Comparison of ENCODE assay signal across 21 cellular contexts in the genomic region with DNA sequence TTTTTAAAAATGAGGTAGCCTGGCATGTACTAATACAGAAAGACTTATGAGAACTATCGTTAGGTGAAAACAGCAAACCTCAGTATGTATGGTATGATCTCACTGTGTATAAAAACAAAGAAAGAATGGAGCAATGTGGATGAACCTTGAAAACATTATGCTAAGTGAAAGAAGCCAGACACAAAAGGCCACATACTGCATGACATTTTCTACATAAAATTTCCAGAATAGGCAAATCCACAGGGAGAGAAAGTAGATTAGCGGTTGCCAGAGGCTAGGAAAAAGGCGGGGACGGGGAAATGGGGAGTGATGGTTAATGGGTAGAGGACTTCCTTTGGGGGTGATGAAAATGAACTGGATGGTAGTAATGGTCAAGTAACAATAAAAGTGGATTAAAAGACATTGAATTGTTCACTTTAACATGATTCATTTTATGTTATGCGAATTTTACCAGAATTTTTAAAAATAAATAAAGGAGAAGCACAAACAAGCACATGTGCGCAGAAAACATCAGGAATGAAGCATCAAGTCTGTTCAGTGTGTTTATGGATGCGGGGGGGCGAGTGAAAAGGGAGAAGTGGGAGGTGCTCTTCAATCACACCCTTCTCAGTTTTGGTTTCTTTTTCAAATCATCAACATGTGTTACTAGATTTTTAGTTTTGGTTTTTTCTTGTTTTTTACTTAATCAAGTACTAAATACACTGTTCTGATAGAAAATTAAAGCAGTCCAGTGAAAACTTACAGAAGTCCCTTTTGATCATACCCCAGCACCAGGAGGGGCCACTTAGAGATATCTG. TPM values are rescaled to one million over a fixed set of nuclear protein-coding genes. Genes with fewer than 3 reads are reported as not detected.
DNase-seq lines count a peak whose midpoint lies in the region; ATAC-seq, FAIRE-seq and TF ChIP-seq lines count a peak whose summit lies in the region.
"Had no signal": no experiment of that assay in that cellular context is flagged by ENCODE, and none has a peak within 500 bp of the region (broad histone marks: within the 10 kb centered on the region; RNA-seq: fewer than 3 reads in every experiment).

No MANE protein-coding gene starts in this region.

- H4K20me1 ChIP-seq in SK-N-SH (ENCODE audit: insufficient read depth) = no peaks in the 10 kb centered on the region

- H3K9me3 ChIP-seq in SK-N-SH (peaks cover 12% of the 10 kb centered on the region), upper lobe of right lung (peaks cover 26% of the 10 kb centered on the region)

- H3K9me3 Mint-ChIP-seq in T-helper 1 cell treated with Interleukin-12 subunit alpha and Interleukin-12 subunit beta and Interleukin-4 antibody, amounts not matched to agents 30 μg/mL and 1 μg/mL, for 36 hours = peaks cover 38% of the 10 kb centered on the region
- peaks cover 3 to 12% of the 10 kb centered on the region in 2 donors for H3K9me3 Mint-ChIP-seq in natural killer cell

- no peak overlapping the region for H2AFZ ChIP-seq in SK-N-SH (ENCODE audit: low read depth)

- TF ChIP-seq EP300 in SK-N-SH (IDR thresholded peaks at IDR 0.05; ENCODE audit: borderline replicate concordance in 1 of 2, low read depth in 1 of 2, low read length in 1 of 2) = peak in 1 of 2 experiments; percentile 51; a peak in 1 of 4 replicates

- TF ChIP-seq RAD21 in SK-N-SH (IDR thresholded peaks at IDR 0.05; ENCODE audit: low read length) = no peak; the same call in 1 of the 2 replicates

- peaks cover 13% of the 10 kb centered on the region for H3K36me3 Mint-ChIP-seq in T-helper 1 cell treated with Interleukin-12 subunit alpha and Interleukin-12 subunit beta and Interleukin-4 antibody, amounts not matched to agents 30 μg/mL and 1 μg/mL, for 36 hours (ENCODE audit: low read depth)
- peaks cover 29% of the 10 kb centered on the region for H3K36me3 Mint-ChIP-seq in natural killer cell
- H3K36me3 Mint-ChIP-seq: CD4-positive, CD25-positive, alpha-beta regulatory T cell had no signal

- POLR2A ChIA-PET in SK-N-SH (lab: Yijun Ruan, JAX) = interaction anchor here (0.6 kb wide), 1 partner anchor 151 kb away, joined by 3 read pairs; no protein-coding TSS in a partner anchor

- peak overlapping the region in 1 of 2 experiments; percentile 86; a peak in 2 of 4 replicates for H3K27ac ChIP-seq in SK-N-SH (ENCODE audit: low read depth in 2 of 2, low read length in 1 of 2)
- peak overlapping the region; percentile 21 for H3K27ac ChIP-seq in upper lobe of right lung
- H3K27ac ChIP-seq: 22Rv1 had no signal

- WGBS in SK-N-SH (ENCODE audit: low lambda C conversion rate) = 56% methylated on average over 8 of the region's 8 CpGs

- H3K9me2 ChIP-seq in SK-N-SH = no peaks in the 10 kb centered on the region

- H3K4me1 Mint-ChIP-seq in T-helper 1 cell treated with Interleukin-12 subunit alpha and Interleukin-12 subunit beta and Interleukin-4 antibody, amounts not matched to agents 30 μg/mL and 1 μg/mL, for 36 hours (ENCODE audit: low read depth) = peaks cover 12% of the 10 kb centered on the region
- H3K4me1 Mint-ChIP-seq in natural killer cell = no peaks in the 10 kb centered on the region

- H3K27me3 ChIP-seq in SK-N-SH (ENCODE audit: insufficient read depth) (no peaks in the 10 kb centered on the region), upper lobe of right lung (no peaks in the 10 kb centered on the region)

- ATAC-seq in upper lobe of right lung (no peak), natural killer cell (no peak)
- ATAC-seq: left lobe of liver had no signal

- no peak for FAIRE-seq in D721Med (lab: Jason Lieb, UNC)
- FAIRE-seq: astrocyte, H1 had no signal

- no peak overlapping the region for H3K4me3 ChIP-seq in SK-N-SH (ENCODE audit: low read depth in 2 of 2, low read length in 1 of 2)
- no peak overlapping the region for H3K4me3 ChIP-seq in fibroblast of the aortic adventitia (ENCODE audit: low read depth, low read length)
- no peak overlapping the region for H3K4me3 ChIP-seq in upper lobe of right lung

- intact Hi-C loops in upper lobe of right lung (cut with DNase I) = no loop called here
- intact Hi-C loops in natural killer cell (cut with micrococcal nuclease) = no loop called here

- DNase-seq in T-helper 1 cell (no peak), SK-N-SH (peak; percentile 68), fibroblast of the aortic adventitia (ENCODE audit: low read depth) (peak; percentile 58), upper lobe of right lung (no peak), NCI-H128 (lab: John Stamatoyannopoulos, UW; ENCODE audit: unreplicated experiment) (no peak), natural killer cell (no peak), D721Med (ENCODE audit: insufficient read length, low spot score) (no peak)
- DNase-seq: activated CD4-positive, CD25-positive, alpha-beta regulatory T cell treated with anti-CD3 and anti-CD28 coated beads, Interleukin-2, amount 50 U/mL, for 72 hours; activated CD8-positive, alpha-beta memory T cell treated with anti-CD3 and anti-CD28 coated beads, Interleukin-2, amount 50 U/mL, for 4 hours; activated naive CD4-positive, alpha-beta T cell; DND-41; NCI-H2107; NCI-H774; RPMI8226; T-helper 2 cell had no signal

- CTCF ChIA-PET in SK-N-SH (lab: Yijun Ruan, JAX) = interaction anchor here (0.7 to 6.5 kb wide), 5 partner anchors 10 to 159 kb away, joined by 3 to 48 read pairs (median 4); partner anchors contain the start of gene ROR2

- H3K4me1 ChIP-seq in SK-N-SH (ENCODE audit: control insufficient read depth in 1 of 2, insufficient read depth in 2 of 2, low read depth in 1 of 2, low read length in 1 of 2) (peaks cover 0 to 15% of the 10 kb centered on the region in 2 experiments; a peak in 2 of 4 replicates), upper lobe of right lung (no peaks in the 10 kb centered on the region)

- H3F3A ChIP-seq in SK-N-SH (replicated peaks; ENCODE audit: insufficient read depth) = no peaks in the 10 kb centered on the region

- TF ChIP-seq CTCF in SK-N-SH (IDR thresholded peaks at IDR 0.05) (no peak), fibroblast of the aortic adventitia (IDR thresholded peaks at IDR 0.05; ENCODE audit: insufficient read depth, low read length) (no peak), upper lobe of right lung (IDR thresholded peaks at IDR 0.05) (no peak), natural killer cell (IDR thresholded peaks at IDR 0.05) (no peak), D721Med (IDR thresholded peaks at IDR 0.05; ENCODE audit: insufficient read depth, missing control alignments) (no peak)

- no peaks in the 10 kb centered on the region for H3K36me3 ChIP-seq in SK-N-SH (replicated peaks in 1 of 2; ENCODE audit: control insufficient read depth in 1 of 2, insufficient read depth in 2 of 2, low read length in 1 of 2)
- no peaks in the 10 kb centered on the region for H3K36me3 ChIP-seq in upper lobe of right lung

- peaks cover 5% of the 10 kb centered on the region for H3K27me3 Mint-ChIP-seq in T-helper 1 cell treated with Interleukin-12 subunit alpha and Interleukin-12 subunit beta and Interleukin-4 antibody, amounts not matched to agents 30 μg/mL and 1 μg/mL, for 36 hours (ENCODE audit: low read depth)
- no peaks in the 10 kb centered on the region for H3K27me3 Mint-ChIP-seq in natural killer cell (ENCODE audit: low read depth in 2 of 2)

- no peak overlapping the region for H3K9ac ChIP-seq in SK-N-SH

- H3K79me2 ChIP-seq in SK-N-SH (ENCODE audit: insufficient read depth) = no peaks in the 10 kb centered on the region

- no peak overlapping the region for H3K27ac Mint-ChIP-seq in T-helper 1 cell treated with Interleukin-12 subunit alpha and Interleukin-12 subunit beta and Interleukin-4 antibody, amounts not matched to agents 30 μg/mL and 1 μg/mL, for 36 hours
- no peak overlapping the region for H3K27ac Mint-ChIP-seq in natural killer cell
- H3K27ac Mint-ChIP-seq: CD4-positive, CD25-positive, alpha-beta regulatory T cell had no signal

- no peak overlapping the region for H3K4me2 ChIP-seq in SK-N-SH

- H3K4me3 Mint-ChIP-seq in T-helper 1 cell treated with Interleukin-12 subunit alpha and Interleukin-12 subunit beta and Interleukin-4 antibody, amounts not matched to agents 30 μg/mL and 1 μg/mL, for 36 hours = peak overlapping the region; percentile 6
- H3K4me3 Mint-ChIP-seq in natural killer cell = no peak overlapping the region
- H3K4me3 Mint-ChIP-seq: CD4-positive, CD25-positive, alpha-beta regulatory T cell had no signal

TF ChIP-seq in SK-N-SH, 30 proteins besides CTCF, POLR2A, EP300 and RAD21 (continues in another document):
- TF ChIP-seq MAX (IDR thresholded peaks at IDR 0.05; ENCODE audit: low read depth) (no peak), USF2 (IDR thresholded peaks at IDR 0.05; ENCODE audit: borderline replicate concordance, low read depth, low read length) (no peak)

RNA-seq across cellular contexts. Expression of gene ROR2, which starts 16.3 kb away (rescaled TPM):
- polyA plus RNA-seq in SK-N-SH (2012; rRNA removed) = 0.34 and 0.43 TPM in 2 replicates
- polyA plus RNA-seq in SK-N-SH (2012; cell fraction: cytosol; rRNA removed) = 0.30 and 0.52 TPM in 2 replicates
- polyA plus RNA-seq in SK-N-SH (2012; cell fraction: nucleus; rRNA removed) = 0.43 and 1.3 TPM in 2 replicates
- total RNA-seq in fibroblast of the aortic adventitia (ENCODE audit: low replicate concordance) (13.0 and 26.5 TPM in 2 replicates), upper lobe of right lung (5.5 TPM), natural killer cell (1 to 10 TPM in 1 of 3 donors, not detected in 2; 1.7 TPM)
- polyA plus RNA-seq: CD4-positive, CD25-positive, alpha-beta regulatory T cell had no signal

Comparison
In these comparisons a context has a peak if more than half of its experiments do, and no peak if none do; other contexts are left out.
1. DNase-seq: peak in SK-N-SH (single experiment) and fibroblast of the aortic adventitia (single experiment); none in T-helper 1 cell (0 of 5), upper lobe of right lung (single experiment), NCI-H128 (single experiment), natural killer cell (single experiment) and D721Med (single experiment).